Comparison of ENCODE assay signal across 2 cellular contexts in the genomic region with DNA sequence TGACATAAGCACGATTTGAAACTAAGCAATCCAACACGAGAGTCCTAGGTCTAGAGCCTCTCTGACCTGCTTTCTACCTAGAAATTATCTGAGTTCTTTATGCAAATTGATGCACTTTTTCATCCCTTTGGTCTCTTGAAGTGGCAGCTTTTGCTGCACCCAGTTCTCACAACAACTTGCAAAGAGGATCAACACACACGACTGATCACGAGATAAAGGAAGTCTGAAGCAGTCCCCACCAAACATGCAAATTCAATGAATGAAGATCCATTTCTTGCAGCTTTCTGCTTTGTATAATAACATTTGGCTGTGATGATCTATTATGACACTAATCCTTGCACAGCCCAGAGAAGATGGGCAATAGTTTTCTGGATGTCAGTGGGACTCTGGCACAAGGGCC. TPM values are rescaled to one million over a fixed set of nuclear protein-coding genes. Genes with fewer than 3 reads are reported as not detected.
"Had no signal": no experiment of that assay in that cellular context is flagged by ENCODE, and none has a peak within 500 bp of the region (broad histone marks: within the 10 kb centered on the region; RNA-seq: fewer than 3 reads in every experiment).

No MANE protein-coding gene starts in this region.

RNA-seq across cellular contexts. Expression of gene NPIPA5, which starts 53.1 kb away (rescaled TPM):
- total RNA-seq: HT-29, IMR-90 had no signal
